Comparison of ENCODE assay signal across 1 cellular context in the genomic region with DNA sequence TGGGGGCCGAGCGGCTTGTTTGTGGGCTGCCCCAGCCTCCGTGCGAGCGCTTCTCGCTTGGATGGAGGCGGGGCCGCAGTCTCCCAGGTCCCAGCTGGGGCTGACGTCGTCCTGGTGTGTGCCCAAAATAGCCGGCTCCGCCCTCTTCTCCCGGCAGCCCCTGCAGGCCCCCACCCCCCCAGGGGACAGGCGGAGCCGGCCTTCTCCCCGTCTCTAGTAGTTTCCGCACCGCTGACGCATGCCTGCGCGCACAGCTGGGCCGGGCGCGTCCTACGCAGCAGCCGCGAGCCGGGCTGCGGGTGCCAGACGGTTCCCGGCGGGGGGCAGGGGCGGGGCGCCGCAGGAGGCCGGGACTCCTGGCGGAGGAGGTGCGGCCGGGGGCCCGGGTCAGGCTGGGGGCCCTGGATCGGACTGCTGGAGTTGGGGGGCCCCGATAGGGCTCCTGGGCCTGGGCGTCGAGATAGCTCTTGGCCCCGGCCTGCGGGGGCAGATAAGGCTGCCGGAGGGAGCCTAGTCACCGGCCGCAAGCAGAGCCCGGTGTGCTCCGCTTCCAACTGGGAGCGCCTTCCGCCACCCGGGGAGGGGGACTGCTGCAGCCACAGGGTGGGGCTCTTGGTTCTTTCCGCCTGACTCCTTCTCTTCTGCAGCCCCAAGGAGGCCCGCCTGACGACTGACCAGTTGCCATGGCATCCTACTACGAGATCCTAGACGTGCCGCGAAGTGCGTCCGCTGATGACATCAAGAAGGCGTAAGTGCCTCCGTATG.
A peak's percentile ranks its signal among the peaks of the same experiment; 100 is the strongest.
TF ChIP-seq lines count a peak whose summit lies in the region.

A gene (plus strand): TSS at position 216 of the 765 bp plus-strand sequence. CDS start 468 bp downstream, at position 684.

TF ChIP-seq in K562, 482 proteins besides CTCF, POLR2A, EP300 and RAD21 (continued from another document and continues in another):
- TF ChIP-seq, protein P1, sequence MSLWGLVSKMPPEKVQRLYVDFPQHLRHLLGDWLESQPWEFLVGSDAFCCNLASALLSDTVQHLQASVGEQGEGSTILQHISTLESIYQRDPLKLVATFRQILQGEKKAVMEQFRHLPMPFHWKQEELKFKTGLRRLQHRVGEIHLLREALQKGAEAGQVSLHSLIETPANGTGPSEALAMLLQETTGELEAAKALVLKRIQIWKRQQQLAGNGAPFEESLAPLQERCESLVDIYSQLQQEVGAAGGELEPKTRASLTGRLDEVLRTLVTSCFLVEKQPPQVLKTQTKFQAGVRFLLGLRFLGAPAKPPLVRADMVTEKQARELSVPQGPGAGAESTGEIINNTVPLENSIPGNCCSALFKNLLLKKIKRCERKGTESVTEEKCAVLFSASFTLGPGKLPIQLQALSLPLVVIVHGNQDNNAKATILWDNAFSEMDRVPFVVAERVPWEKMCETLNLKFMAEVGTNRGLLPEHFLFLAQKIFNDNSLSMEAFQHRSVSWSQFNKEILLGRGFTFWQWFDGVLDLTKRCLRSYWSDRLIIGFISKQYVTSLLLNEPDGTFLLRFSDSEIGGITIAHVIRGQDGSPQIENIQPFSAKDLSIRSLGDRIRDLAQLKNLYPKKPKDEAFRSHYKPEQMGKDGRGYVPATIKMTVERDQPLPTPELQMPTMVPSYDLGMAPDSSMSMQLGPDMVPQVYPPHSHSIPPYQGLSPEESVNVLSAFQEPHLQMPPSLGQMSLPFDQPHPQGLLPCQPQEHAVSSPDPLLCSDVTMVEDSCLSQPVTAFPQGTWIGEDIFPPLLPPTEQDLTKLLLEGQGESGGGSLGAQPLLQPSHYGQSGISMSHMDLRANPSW (CRISPR knock-in tag; IDR thresholded peaks at IDR 0.05), result no peak; the same call in 1 of the 2 replicates
- TF ChIP-seq CBFB (CRISPR knock-in tag; IDR thresholded peaks at IDR 0.05) (0 out of 2 replicates have a peak, but pooled peaks have one; percentile 38), TARDBP (IDR thresholded peaks at IDR 0.05) (peak; percentile 93), SMARCC2 (IDR thresholded peaks at IDR 0.05; ENCODE audit: low read depth) (peak; percentile 86; the same call in 1 of the 2 replicates), BACH1 (tag; IDR thresholded peaks at IDR 0.05) (peak; percentile 70), ZNF444 (CRISPR knock-in tag; IDR thresholded peaks at IDR 0.05) (0 out of 2 replicates have a peak, but pooled peaks have one; percentile 54), OTX1 (CRISPR knock-in tag; IDR thresholded peaks at IDR 0.05) (no peak), SIN3A (IDR thresholded peaks at IDR 0.05; ENCODE audit: borderline replicate concordance in 2 of 2, control insufficient read depth in 1 of 2, low read depth in 2 of 2, low read length in 2 of 2) (peak; percentile 15 to 78; a peak in 1 of 4 replicates), RHOXF2B (CRISPR knock-in tag; conservative IDR thresholded peaks at IDR 0.05) (no peak), GATAD2A (IDR thresholded peaks at IDR 0.05) (0 out of 2 replicates have a peak, but pooled peaks have one; percentile 43), HIVEP1 (CRISPR knock-in tag; IDR thresholded peaks at IDR 0.05) (peak; percentile 25; the same call in 1 of the 2 replicates), HDAC3 (IDR thresholded peaks at IDR 0.05; ENCODE audit: borderline replicate concordance, partially characterized antibody) (peak; percentile 93)
- TF ChIP-seq, protein P2, sequence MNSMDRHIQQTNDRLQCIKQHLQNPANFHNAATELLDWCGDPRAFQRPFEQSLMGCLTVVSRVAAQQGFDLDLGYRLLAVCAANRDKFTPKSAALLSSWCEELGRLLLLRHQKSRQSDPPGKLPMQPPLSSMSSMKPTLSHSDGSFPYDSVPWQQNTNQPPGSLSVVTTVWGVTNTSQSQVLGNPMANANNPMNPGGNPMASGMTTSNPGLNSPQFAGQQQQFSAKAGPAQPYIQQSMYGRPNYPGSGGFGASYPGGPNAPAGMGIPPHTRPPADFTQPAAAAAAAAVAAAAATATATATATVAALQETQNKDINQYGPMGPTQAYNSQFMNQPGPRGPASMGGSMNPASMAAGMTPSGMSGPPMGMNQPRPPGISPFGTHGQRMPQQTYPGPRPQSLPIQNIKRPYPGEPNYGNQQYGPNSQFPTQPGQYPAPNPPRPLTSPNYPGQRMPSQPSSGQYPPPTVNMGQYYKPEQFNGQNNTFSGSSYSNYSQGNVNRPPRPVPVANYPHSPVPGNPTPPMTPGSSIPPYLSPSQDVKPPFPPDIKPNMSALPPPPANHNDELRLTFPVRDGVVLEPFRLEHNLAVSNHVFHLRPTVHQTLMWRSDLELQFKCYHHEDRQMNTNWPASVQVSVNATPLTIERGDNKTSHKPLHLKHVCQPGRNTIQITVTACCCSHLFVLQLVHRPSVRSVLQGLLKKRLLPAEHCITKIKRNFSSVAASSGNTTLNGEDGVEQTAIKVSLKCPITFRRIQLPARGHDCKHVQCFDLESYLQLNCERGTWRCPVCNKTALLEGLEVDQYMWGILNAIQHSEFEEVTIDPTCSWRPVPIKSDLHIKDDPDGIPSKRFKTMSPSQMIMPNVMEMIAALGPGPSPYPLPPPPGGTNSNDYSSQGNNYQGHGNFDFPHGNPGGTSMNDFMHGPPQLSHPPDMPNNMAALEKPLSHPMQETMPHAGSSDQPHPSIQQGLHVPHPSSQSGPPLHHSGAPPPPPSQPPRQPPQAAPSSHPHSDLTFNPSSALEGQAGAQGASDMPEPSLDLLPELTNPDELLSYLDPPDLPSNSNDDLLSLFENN (IDR thresholded peaks at IDR 0.05; ENCODE audit: low read depth in 2 of 2, low read length in 2 of 2), result peak in 1 of 2 experiments; percentile 98; a peak in 2 of 4 replicates
- TF ChIP-seq, protein P3, sequence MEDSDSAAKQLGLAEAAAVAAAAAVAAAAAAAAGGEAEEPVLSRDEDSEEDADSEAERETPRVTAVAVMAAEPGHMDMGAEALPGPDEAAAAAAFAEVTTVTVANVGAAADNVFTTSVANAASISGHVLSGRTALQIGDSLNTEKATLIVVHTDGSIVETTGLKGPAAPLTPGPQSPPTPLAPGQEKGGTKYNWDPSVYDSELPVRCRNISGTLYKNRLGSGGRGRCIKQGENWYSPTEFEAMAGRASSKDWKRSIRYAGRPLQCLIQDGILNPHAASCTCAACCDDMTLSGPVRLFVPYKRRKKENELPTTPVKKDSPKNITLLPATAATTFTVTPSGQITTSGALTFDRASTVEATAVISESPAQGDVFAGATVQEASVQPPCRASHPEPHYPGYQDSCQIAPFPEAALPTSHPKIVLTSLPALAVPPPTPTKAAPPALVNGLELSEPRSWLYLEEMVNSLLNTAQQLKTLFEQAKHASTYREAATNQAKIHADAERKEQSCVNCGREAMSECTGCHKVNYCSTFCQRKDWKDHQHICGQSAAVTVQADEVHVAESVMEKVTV (CRISPR knock-in tag; IDR thresholded peaks at IDR 0.05), result peak; percentile 62; the same call in 1 of the 2 replicates
- TF ChIP-seq, protein P4, sequence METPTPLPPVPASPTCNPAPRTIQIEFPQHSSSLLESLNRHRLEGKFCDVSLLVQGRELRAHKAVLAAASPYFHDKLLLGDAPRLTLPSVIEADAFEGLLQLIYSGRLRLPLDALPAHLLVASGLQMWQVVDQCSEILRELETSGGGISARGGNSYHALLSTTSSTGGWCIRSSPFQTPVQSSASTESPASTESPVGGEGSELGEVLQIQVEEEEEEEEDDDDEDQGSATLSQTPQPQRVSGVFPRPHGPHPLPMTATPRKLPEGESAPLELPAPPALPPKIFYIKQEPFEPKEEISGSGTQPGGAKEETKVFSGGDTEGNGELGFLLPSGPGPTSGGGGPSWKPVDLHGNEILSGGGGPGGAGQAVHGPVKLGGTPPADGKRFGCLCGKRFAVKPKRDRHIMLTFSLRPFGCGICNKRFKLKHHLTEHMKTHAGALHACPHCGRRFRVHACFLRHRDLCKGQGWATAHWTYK (CRISPR knock-in tag; IDR thresholded peaks at IDR 0.05), result peak; percentile 90
- TF ChIP-seq, protein P5, sequence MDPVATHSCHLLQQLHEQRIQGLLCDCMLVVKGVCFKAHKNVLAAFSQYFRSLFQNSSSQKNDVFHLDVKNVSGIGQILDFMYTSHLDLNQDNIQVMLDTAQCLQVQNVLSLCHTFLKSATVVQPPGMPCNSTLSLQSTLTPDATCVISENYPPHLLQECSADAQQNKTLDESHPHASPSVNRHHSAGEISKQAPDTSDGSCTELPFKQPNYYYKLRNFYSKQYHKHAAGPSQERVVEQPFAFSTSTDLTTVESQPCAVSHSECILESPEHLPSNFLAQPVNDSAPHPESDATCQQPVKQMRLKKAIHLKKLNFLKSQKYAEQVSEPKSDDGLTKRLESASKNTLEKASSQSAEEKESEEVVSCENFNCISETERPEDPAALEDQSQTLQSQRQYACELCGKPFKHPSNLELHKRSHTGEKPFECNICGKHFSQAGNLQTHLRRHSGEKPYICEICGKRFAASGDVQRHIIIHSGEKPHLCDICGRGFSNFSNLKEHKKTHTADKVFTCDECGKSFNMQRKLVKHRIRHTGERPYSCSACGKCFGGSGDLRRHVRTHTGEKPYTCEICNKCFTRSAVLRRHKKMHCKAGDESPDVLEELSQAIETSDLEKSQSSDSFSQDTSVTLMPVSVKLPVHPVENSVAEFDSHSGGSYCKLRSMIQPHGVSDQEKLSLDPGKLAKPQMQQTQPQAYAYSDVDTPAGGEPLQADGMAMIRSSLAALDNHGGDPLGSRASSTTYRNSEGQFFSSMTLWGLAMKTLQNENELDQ (CRISPR knock-in tag; IDR thresholded peaks at IDR 0.05; ENCODE audit: borderline replicate concordance), result no peak
- TF ChIP-seq, protein P6, sequence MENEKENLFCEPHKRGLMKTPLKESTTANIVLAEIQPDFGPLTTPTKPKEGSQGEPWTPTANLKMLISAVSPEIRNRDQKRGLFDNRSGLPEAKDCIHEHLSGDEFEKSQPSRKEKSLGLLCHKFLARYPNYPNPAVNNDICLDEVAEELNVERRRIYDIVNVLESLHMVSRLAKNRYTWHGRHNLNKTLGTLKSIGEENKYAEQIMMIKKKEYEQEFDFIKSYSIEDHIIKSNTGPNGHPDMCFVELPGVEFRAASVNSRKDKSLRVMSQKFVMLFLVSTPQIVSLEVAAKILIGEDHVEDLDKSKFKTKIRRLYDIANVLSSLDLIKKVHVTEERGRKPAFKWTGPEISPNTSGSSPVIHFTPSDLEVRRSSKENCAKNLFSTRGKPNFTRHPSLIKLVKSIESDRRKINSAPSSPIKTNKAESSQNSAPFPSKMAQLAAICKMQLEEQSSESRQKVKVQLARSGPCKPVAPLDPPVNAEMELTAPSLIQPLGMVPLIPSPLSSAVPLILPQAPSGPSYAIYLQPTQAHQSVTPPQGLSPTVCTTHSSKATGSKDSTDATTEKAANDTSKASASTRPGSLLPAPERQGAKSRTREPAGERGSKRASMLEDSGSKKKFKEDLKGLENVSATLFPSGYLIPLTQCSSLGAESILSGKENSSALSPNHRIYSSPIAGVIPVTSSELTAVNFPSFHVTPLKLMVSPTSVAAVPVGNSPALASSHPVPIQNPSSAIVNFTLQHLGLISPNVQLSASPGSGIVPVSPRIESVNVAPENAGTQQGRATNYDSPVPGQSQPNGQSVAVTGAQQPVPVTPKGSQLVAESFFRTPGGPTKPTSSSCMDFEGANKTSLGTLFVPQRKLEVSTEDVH (IDR thresholded peaks at IDR 0.05; ENCODE audit: low read depth, partially characterized antibody), result peak; percentile 29
- TF ChIP-seq, protein P7, sequence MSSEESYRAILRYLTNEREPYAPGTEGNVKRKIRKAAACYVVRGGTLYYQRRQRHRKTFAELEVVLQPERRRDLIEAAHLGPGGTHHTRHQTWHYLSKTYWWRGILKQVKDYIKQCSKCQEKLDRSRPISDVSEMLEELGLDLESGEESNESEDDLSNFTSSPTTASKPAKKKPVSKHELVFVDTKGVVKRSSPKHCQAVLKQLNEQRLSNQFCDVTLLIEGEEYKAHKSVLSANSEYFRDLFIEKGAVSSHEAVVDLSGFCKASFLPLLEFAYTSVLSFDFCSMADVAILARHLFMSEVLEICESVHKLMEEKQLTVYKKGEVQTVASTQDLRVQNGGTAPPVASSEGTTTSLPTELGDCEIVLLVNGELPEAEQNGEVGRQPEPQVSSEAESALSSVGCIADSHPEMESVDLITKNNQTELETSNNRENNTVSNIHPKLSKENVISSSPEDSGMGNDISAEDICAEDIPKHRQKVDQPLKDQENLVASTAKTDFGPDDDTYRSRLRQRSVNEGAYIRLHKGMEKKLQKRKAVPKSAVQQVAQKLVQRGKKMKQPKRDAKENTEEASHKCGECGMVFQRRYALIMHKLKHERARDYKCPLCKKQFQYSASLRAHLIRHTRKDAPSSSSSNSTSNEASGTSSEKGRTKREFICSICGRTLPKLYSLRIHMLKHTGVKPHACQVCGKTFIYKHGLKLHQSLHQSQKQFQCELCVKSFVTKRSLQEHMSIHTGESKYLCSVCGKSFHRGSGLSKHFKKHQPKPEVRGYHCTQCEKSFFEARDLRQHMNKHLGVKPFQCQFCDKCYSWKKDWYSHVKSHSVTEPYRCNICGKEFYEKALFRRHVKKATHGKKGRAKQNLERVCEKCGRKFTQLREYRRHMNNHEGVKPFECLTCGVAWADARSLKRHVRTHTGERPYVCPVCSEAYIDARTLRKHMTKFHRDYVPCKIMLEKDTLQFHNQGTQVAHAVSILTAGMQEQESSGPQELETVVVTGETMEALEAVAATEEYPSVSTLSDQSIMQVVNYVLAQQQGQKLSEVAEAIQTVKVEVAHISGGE (CRISPR knock-in tag; IDR thresholded peaks at IDR 0.05), result peak in 1 of 3 experiments; percentile 88; a peak in 2 of 6 replicates
- TF ChIP-seq, protein P8, sequence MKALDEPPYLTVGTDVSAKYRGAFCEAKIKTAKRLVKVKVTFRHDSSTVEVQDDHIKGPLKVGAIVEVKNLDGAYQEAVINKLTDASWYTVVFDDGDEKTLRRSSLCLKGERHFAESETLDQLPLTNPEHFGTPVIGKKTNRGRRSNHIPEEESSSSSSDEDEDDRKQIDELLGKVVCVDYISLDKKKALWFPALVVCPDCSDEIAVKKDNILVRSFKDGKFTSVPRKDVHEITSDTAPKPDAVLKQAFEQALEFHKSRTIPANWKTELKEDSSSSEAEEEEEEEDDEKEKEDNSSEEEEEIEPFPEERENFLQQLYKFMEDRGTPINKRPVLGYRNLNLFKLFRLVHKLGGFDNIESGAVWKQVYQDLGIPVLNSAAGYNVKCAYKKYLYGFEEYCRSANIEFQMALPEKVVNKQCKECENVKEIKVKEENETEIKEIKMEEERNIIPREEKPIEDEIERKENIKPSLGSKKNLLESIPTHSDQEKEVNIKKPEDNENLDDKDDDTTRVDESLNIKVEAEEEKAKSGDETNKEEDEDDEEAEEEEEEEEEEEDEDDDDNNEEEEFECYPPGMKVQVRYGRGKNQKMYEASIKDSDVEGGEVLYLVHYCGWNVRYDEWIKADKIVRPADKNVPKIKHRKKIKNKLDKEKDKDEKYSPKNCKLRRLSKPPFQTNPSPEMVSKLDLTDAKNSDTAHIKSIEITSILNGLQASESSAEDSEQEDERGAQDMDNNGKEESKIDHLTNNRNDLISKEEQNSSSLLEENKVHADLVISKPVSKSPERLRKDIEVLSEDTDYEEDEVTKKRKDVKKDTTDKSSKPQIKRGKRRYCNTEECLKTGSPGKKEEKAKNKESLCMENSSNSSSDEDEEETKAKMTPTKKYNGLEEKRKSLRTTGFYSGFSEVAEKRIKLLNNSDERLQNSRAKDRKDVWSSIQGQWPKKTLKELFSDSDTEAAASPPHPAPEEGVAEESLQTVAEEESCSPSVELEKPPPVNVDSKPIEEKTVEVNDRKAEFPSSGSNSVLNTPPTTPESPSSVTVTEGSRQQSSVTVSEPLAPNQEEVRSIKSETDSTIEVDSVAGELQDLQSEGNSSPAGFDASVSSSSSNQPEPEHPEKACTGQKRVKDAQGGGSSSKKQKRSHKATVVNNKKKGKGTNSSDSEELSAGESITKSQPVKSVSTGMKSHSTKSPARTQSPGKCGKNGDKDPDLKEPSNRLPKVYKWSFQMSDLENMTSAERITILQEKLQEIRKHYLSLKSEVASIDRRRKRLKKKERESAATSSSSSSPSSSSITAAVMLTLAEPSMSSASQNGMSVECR (CRISPR knock-in tag; IDR thresholded peaks at IDR 0.05), result peak; percentile 87
- TF ChIP-seq, protein P9, sequence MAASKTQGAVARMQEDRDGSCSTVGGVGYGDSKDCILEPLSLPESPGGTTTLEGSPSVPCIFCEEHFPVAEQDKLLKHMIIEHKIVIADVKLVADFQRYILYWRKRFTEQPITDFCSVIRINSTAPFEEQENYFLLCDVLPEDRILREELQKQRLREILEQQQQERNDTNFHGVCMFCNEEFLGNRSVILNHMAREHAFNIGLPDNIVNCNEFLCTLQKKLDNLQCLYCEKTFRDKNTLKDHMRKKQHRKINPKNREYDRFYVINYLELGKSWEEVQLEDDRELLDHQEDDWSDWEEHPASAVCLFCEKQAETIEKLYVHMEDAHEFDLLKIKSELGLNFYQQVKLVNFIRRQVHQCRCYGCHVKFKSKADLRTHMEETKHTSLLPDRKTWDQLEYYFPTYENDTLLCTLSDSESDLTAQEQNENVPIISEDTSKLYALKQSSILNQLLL (CRISPR knock-in tag; IDR thresholded peaks at IDR 0.05; ENCODE audit: borderline replicate concordance), result no peak
